20 cellular contexts compared by ENCODE assay signal in the genomic region with DNA sequence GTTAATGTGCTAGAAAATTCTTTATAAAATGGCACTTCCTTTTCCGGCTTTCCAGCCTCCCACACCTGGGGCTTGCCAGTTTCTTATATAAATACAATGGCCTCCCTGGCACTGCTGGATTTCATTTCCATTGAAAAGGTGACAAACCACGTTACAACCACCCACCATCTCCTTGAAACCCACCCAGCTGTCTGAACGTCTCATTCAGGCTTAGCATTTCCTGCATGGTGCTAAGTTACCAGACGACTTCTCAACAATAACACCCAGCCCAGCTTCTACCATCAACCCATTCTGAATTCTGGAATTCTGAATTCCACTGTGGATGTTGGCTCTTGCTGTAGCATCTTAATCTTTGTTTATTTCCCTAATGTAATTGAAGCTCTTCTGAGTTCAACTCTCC.
"Had no signal": no experiment of that assay in that cellular context is flagged by ENCODE, and none has a peak within 500 bp of the region (broad histone marks: within the 10 kb centered on the region; RNA-seq: fewer than 3 reads in every experiment).

No MANE protein-coding gene starts in this region.

- H3K36me3 ChIP-seq: MG63 had no signal

- H3K9me3 ChIP-seq: MG63 had no signal

- H3K4me3 ChIP-seq: MG63, SK-N-MC had no signal

- H3K27me3 ChIP-seq: MG63 had no signal

- H3K27ac ChIP-seq: RWPE1, SK-N-MC had no signal

- DNase-seq: Karpas-422, KG1, MG63, NCI-H1092, NCI-H1105 treated with DMSO at 0.1 percent for 48 hours, NCI-H1436, NCI-H187, NCI-H2029, NCI-H2081 treated with DMSO at 0.1 percent for 48 hours, NCI-H2171, NCI-H226, NCI-H446, NCI-H510A, NCI-H524 treated with DMSO at 0.1 percent for 48 hours, NCI-H69, NCI-H774, PC-3, SHP77 had no signal
